14 cellular contexts compared by ENCODE assay signal in the genomic region with DNA sequence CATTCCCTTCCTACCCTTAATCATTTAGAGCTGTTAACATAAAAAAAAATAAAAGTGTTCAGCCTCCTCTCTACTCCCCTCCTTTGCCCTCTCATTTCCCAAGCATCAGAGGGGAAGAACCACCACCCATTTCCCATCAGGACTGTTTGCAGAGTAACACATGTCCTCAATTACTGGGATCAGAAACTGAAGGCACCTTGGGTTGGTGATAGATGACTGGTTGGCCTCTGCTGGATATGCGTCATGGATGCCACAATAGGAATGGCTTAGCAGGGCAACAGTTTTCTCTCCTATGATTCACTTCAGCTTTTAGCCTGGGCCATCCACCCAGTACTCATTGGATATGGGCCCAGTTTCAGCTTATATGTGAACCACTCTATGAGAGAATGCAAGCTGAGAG. TPM values are rescaled to one million over a fixed set of nuclear protein-coding genes. Genes with fewer than 3 reads are reported as not detected.
DNase-seq lines count a peak whose midpoint lies in the region; ATAC-seq and TF ChIP-seq lines count a peak whose summit lies in the region.
"Had no signal": no experiment of that assay in that cellular context is flagged by ENCODE, and none has a peak within 500 bp of the region (broad histone marks: within the 10 kb centered on the region; RNA-seq: fewer than 3 reads in every experiment).

No MANE protein-coding gene starts in this region.

- H3K27me3 ChIP-seq in GM23248 (replicated peaks; ENCODE audit: insufficient read depth) (no peaks in the 10 kb centered on the region), adipocyte (replicated peaks; ENCODE audit: control insufficient read depth, insufficient read depth, low read length) (no peaks in the 10 kb centered on the region)
- H3K27me3 ChIP-seq: right lobe of liver had no signal

- H4K20me1 ChIP-seq in GM23248 (ENCODE audit: insufficient read depth), result no peaks in the 10 kb centered on the region

- H3K27ac ChIP-seq in GM23248, result peak overlapping the region; percentile 99
- H3K27ac ChIP-seq in skin epidermis, result peak overlapping the region in 16 of 21 experiments; percentile 1 to 84 (median 42)
- H3K27ac ChIP-seq: right lobe of liver had no signal

- H3K79me2 ChIP-seq in GM23248 (ENCODE audit: insufficient read depth), result no peaks in the 10 kb centered on the region

- no peaks in the 10 kb centered on the region for H3K9me3 ChIP-seq in GM23248 (ENCODE audit: low read depth)
- no peaks in the 10 kb centered on the region for H3K9me3 ChIP-seq in adipocyte (ENCODE audit: control insufficient read depth, low read length)
- H3K9me3 ChIP-seq: right lobe of liver had no signal

- H3K9ac ChIP-seq in GM23248, result peak overlapping the region; percentile 90
- H3K9ac ChIP-seq in adipocyte (ENCODE audit: low read length), result peak overlapping the region; percentile 62

- TF ChIP-seq CTCF in fibroblast of pulmonary artery (IDR thresholded peaks at IDR 0.05; ENCODE audit: low read length, missing control alignments), result no peak

- in situ Hi-C loops in GM23248 (cut with MboI), result no loop called here

- H2AFZ ChIP-seq in GM23248, result no peak overlapping the region

- WGBS in GM23248 (ENCODE audit: low coverage in 1 of 2, low lambda C conversion rate in 2 of 2, missing lambda C conversion rate in 2 of 2), 2 experiments, result 0% methylated on average over 1 of the region's 1 CpG

- DNase-seq in GM23248, result peak; percentile 99
- peak; percentile 89 for DNase-seq in adipocyte (ENCODE audit: low read depth)
- peak; percentile 71 for DNase-seq in fibroblast of pulmonary artery (ENCODE audit: low read depth)
- DNase-seq in SHP77 treated with DMSO at 0.1 percent for 48 hours (lab: John Stamatoyannopoulos, UW), result no peak
- DNase-seq: activated T-cell treated with anti-CD3 and anti-CD28 coated beads, Interleukin-2, amount 50 U/mL, for 1 hour; immature natural killer cell; NCI-H1694; NCI-H748 treated with DMSO at 0.1 percent for 48 hours; right lobe of liver had no signal

- ATAC-seq in HG03135 (IDR thresholded peaks at IDR 0.05; ENCODE audit: unreplicated experiment) (no peak), HG03565 (IDR thresholded peaks at IDR 0.05; ENCODE audit: unreplicated experiment) (no peak), HG03280 (IDR thresholded peaks at IDR 0.05; ENCODE audit: unreplicated experiment) (no peak)
- ATAC-seq: HepG2, right lobe of liver had no signal

- H3K36me3 ChIP-seq in GM23248 (ENCODE audit: low read depth), result no peaks in the 10 kb centered on the region
- H3K36me3 ChIP-seq in adipocyte (ENCODE audit: control insufficient read depth, insufficient read depth, low read length, severe bottlenecking), result no peaks in the 10 kb centered on the region
- H3K36me3 ChIP-seq: right lobe of liver had no signal

- H3K9me2 ChIP-seq in GM23248 (ENCODE audit: insufficient read depth), result no peaks in the 10 kb centered on the region; the same call in 1 of the 2 replicates

- H3K4me2 ChIP-seq in GM23248 (ENCODE audit: unreplicated experiment), result peak overlapping the region; percentile 77

- peaks cover 71% of the 10 kb centered on the region for H3F3A ChIP-seq in GM23248 (ENCODE audit: insufficient read depth)

- peak overlapping the region; percentile 25 for H3K4me3 ChIP-seq in GM23248
- H3K4me3 ChIP-seq in adipocyte (ENCODE audit: low read length), result peak overlapping the region; percentile 38
- no peak overlapping the region for H3K4me3 ChIP-seq in fibroblast of pulmonary artery (replicated peaks; ENCODE audit: low read depth, low read length)
- H3K4me3 ChIP-seq in skin epidermis, result no peak overlapping the region
- H3K4me3 ChIP-seq: right lobe of liver had no signal

- H3K4me1 ChIP-seq in GM23248 (ENCODE audit: insufficient read depth), result peaks cover 65% of the 10 kb centered on the region
- H3K4me1 ChIP-seq in adipocyte (ENCODE audit: control insufficient read depth, insufficient read depth, low read length), result peaks cover 43% of the 10 kb centered on the region
- H3K4me1 ChIP-seq: right lobe of liver had no signal

RNA-seq across cellular contexts. Expression of a gene that starts 54.2 kb away (rescaled TPM):
- 78.0 and 80.6 TPM in 2 replicates for total RNA-seq in GM23248 (2014; rRNA removed; shearing (Covaris generic))
- 149 and 156 TPM in 2 replicates for polyA plus RNA-seq in GM23248 (2016; fragmentation: Nextera tagmentation; extraction: Ambion mirVana)

Comparison
In these comparisons a context has a peak if more than half of its experiments do, and no peak if none do; other contexts are left out.
1. H3K4me3 ChIP-seq: peak in GM23248 (single experiment) and adipocyte (single experiment); none in fibroblast of pulmonary artery (single experiment) and skin epidermis (0 of 7).